9 cellular contexts compared by ENCODE assay signal in genomic region chr16:89359296-89360147, GRCh38.
DNase-seq lines count a peak whose midpoint lies in the region; ATAC-seq lines count a peak whose summit lies in the region.
"Had no signal": no experiment of that assay in that cellular context is flagged by ENCODE, and none has a peak within 500 bp of the region (broad histone marks: within the 10 kb centered on the region; RNA-seq: fewer than 3 reads in every experiment).

No MANE protein-coding gene starts in this region.

- H3K27ac ChIP-seq in stomach smooth muscle (ENCODE audit: low read length), result peak overlapping the region; percentile 7
- H3K27ac ChIP-seq: pancreas had no signal

- H3K27ac Mint-ChIP-seq in activated T-cell treated with anti-CD3 and anti-CD28 coated beads, Interleukin-2, amount 50 U/mL, for 72 hours, result peak overlapping the region; percentile 87
- peak overlapping the region; percentile 96 for H3K27ac Mint-ChIP-seq in T-helper 17 cell

- H3K4me1 ChIP-seq in stomach smooth muscle (ENCODE audit: control insufficient read depth, insufficient read depth, low read length), result peaks cover 49% of the 10 kb centered on the region

- H3K4me3 Mint-ChIP-seq in activated T-cell treated with anti-CD3 and anti-CD28 coated beads, Interleukin-2, amount 50 U/mL, for 72 hours, result peak overlapping the region; percentile 72 to 87
- no peak overlapping the region for H3K4me3 Mint-ChIP-seq in activated T-cell treated with anti-CD3 and anti-CD28 coated beads, Interleukin-2, amount 50 U/mL, for 4 hours
- H3K4me3 Mint-ChIP-seq in T-helper 17 cell, result peak overlapping the region; percentile 75

- H3K27me3 ChIP-seq in stomach smooth muscle (ENCODE audit: control insufficient read depth in 1 of 2, insufficient read depth in 2 of 2, low read length in 2 of 2), result no peaks in the 10 kb centered on the region
- H3K27me3 ChIP-seq: pancreas had no signal

- H3K9me3 Mint-ChIP-seq in activated T-cell treated with anti-CD3 and anti-CD28 coated beads, Interleukin-2, amount 50 U/mL, for 72 hours, result no peaks in the 10 kb centered on the region
- no peaks in the 10 kb centered on the region for H3K9me3 Mint-ChIP-seq in activated T-cell treated with anti-CD3 and anti-CD28 coated beads, Interleukin-2, amount 50 U/mL, for 4 hours

- no peak for DNase-seq in activated T-cell treated with anti-CD3 and anti-CD28 coated beads, Interleukin-2, amount 50 U/mL, for 72 hours
- no peak for DNase-seq in activated T-cell treated with anti-CD3 and anti-CD28 coated beads, Interleukin-2, amount 50 U/mL, for 4 hours
- DNase-seq in T-helper 17 cell (no peak), NCI-H2081 (lab: John Stamatoyannopoulos, UW) (no peak), NCI-H1092 treated with DMSO at 0.1 percent for 48 hours (lab: John Stamatoyannopoulos, UW) (no peak)

- ATAC-seq in activated T-cell treated with anti-CD3 and anti-CD28 coated beads, Interleukin-2, amount 50 U/mL, for 72 hours (replicated peaks in 1 of 2), result no peak
- no peak for ATAC-seq in activated T-cell treated with anti-CD3 and anti-CD28 coated beads, Interleukin-2, amount 50 U/mL, for 4 hours
- ATAC-seq in T-helper 17 cell (no peak), esophagus mucosa (peak; percentile 34), GM18498 (IDR thresholded peaks at IDR 0.05; ENCODE audit: unreplicated experiment) (no peak)

- H3K9me3 ChIP-seq in T-helper 17 cell (ENCODE audit: control insufficient read depth, low read length, poor library complexity, severe bottlenecking) (no peaks in the 10 kb centered on the region), stomach smooth muscle (ENCODE audit: control insufficient read depth in 2 of 2, low read length in 2 of 2) (no peaks in the 10 kb centered on the region)
- H3K9me3 ChIP-seq: pancreas had no signal

- peak overlapping the region in 1 of 2 donors; percentile 2 for H3K9ac ChIP-seq in stomach smooth muscle (ENCODE audit: low read length in 2 of 2)

- peaks cover 99% of the 10 kb centered on the region for H3K4me1 Mint-ChIP-seq in activated T-cell treated with anti-CD3 and anti-CD28 coated beads, Interleukin-2, amount 50 U/mL, for 72 hours (ENCODE audit: low read depth)
- H3K4me1 Mint-ChIP-seq in activated T-cell treated with anti-CD3 and anti-CD28 coated beads, Interleukin-2, amount 50 U/mL, for 4 hours (ENCODE audit: low read depth), result peaks cover 92% of the 10 kb centered on the region
- peaks cover 74% of the 10 kb centered on the region for H3K4me1 Mint-ChIP-seq in T-helper 17 cell

- H3K4me3 ChIP-seq in stomach smooth muscle (ENCODE audit: low read length in 2 of 2), result peak overlapping the region in 1 of 2 donors; percentile 36
- H3K4me3 ChIP-seq: pancreas had no signal

- no peaks in the 10 kb centered on the region for H3K36me3 ChIP-seq in stomach smooth muscle (ENCODE audit: control insufficient read depth in 2 of 2, insufficient read depth in 2 of 2, low read length in 2 of 2)
- H3K36me3 ChIP-seq: pancreas had no signal

- H3K27me3 Mint-ChIP-seq in activated T-cell treated with anti-CD3 and anti-CD28 coated beads, Interleukin-2, amount 50 U/mL, for 72 hours (ENCODE audit: low read depth), result no peaks in the 10 kb centered on the region
- no peaks in the 10 kb centered on the region for H3K27me3 Mint-ChIP-seq in activated T-cell treated with anti-CD3 and anti-CD28 coated beads, Interleukin-2, amount 50 U/mL, for 4 hours (ENCODE audit: low read depth)
- H3K27me3 Mint-ChIP-seq in T-helper 17 cell, result no peaks in the 10 kb centered on the region

- peaks cover 13 to 17% of the 10 kb centered on the region in 2 donors for H3K36me3 Mint-ChIP-seq in activated T-cell treated with anti-CD3 and anti-CD28 coated beads, Interleukin-2, amount 50 U/mL, for 72 hours (ENCODE audit: insufficient read depth in 2 of 2)
- H3K36me3 Mint-ChIP-seq in activated T-cell treated with anti-CD3 and anti-CD28 coated beads, Interleukin-2, amount 50 U/mL, for 4 hours (ENCODE audit: insufficient read depth), result peaks cover 8% of the 10 kb centered on the region
- no peaks in the 10 kb centered on the region for H3K36me3 Mint-ChIP-seq in T-helper 17 cell (ENCODE audit: low read depth)
